ENCODE assay signal across 1 cellular context in the genomic region with DNA sequence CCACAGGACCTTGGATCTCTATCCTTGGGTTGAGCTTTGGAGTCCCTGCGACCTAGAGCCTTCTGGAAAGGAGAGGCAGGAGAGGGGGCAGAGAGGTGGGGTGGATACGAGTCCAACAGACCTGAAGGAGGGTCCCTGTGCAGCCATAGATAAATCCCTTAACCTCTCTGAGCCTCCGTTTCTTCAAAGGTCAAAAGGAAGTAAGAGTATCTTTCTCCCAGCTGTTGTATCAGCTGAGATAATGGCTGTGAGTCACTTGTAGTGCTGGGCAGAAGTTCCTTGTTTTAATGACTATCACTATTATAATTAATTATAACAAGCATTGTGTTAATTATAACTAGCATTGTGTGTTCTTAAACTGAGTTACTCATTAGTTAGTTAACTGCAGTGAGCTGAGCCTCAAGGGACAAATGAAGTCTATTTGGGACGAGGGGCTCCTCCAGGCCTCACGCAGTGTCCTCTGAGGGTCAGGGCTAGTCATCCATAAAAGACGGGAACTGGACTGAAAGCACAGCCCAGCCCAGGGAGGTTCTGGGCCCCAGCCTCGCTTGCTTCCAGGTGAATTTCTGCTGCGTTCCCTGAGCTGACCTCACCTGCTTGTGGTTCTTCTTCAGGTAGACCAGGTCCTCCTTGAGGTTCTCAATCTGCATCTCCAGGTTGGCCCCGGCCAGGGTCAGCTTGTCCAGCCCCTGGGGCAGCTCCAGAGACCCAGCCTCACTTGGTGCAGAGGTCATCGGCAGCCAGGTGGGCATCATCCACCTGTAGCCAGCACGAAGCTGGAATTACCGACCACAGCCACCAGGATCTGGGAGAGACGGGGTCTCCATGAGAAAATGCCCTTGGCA.
TF ChIP-seq lines count a peak whose summit lies in the region.

No MANE protein-coding gene starts in this region.

TF ChIP-seq in H1, 55 proteins besides CTCF, POLR2A, EP300 and RAD21:
- TF ChIP-seq RNF2 (IDR thresholded peaks at IDR 0.05; ENCODE audit: borderline replicate concordance, low read depth, low read length, missing control alignments, poor library complexity, severe bottlenecking) (no peak), SAP30 (IDR thresholded peaks at IDR 0.05; ENCODE audit: insufficient read depth, insufficient replicate concordance, low read length) (no peak), CHD1 (IDR thresholded peaks at IDR 0.05; ENCODE audit: low read depth, low read length) (no peak), TBP (IDR thresholded peaks at IDR 0.05; ENCODE audit: low read depth, low read length) (no peak), ATF3 (IDR thresholded peaks at IDR 0.05; ENCODE audit: insufficient read depth, low read depth, low read length) (no peak), JUN (IDR thresholded peaks at IDR 0.05; ENCODE audit: low read depth, low read length) (no peak), RXRA (IDR thresholded peaks at IDR 0.05; ENCODE audit: insufficient read depth, low read depth, low read length) (no peak), NRF1 (IDR thresholded peaks at IDR 0.05; ENCODE audit: low read depth, low read length) (no peak), CBX5 (IDR thresholded peaks at IDR 0.05; ENCODE audit: low read depth, low read length) (no peak), RBBP5 (IDR thresholded peaks at IDR 0.05; ENCODE audit: borderline replicate concordance, low read depth, low read length) (no peak), BCL11A (IDR thresholded peaks at IDR 0.05; ENCODE audit: low read depth in 2 of 2, low read length in 2 of 2) (no peak), GTF2F1 (IDR thresholded peaks at IDR 0.05; ENCODE audit: borderline replicate concordance, low read depth, low read length) (no peak), SP4 (IDR thresholded peaks at IDR 0.05; ENCODE audit: low read length) (no peak), CHD7 (IDR thresholded peaks at IDR 0.05; ENCODE audit: insufficient replicate concordance, low read length) (no peak), KDM5A (IDR thresholded peaks at IDR 0.05; ENCODE audit: low read length) (no peak), CREB1 (IDR thresholded peaks at IDR 0.05) (no peak), CTBP2 (IDR thresholded peaks at IDR 0.05; ENCODE audit: borderline replicate concordance, insufficient read depth, insufficient read length, low read length) (no peak), SP1 (IDR thresholded peaks at IDR 0.05; ENCODE audit: low read depth, low read length) (no peak)
- TF ChIP-seq, protein P1, sequence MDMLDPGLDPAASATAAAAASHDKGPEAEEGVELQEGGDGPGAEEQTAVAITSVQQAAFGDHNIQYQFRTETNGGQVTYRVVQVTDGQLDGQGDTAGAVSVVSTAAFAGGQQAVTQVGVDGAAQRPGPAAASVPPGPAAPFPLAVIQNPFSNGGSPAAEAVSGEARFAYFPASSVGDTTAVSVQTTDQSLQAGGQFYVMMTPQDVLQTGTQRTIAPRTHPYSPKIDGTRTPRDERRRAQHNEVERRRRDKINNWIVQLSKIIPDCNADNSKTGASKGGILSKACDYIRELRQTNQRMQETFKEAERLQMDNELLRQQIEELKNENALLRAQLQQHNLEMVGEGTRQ (IDR thresholded peaks at IDR 0.05; ENCODE audit: low read length): no peak
